1 cellular context compared by ENCODE assay signal in genomic region chr6:153108320-153108719, GRCh38.
TF ChIP-seq lines count a peak whose summit lies in the region.

No MANE protein-coding gene starts in this region.

TF ChIP-seq in GM23338, 12 proteins besides CTCF, POLR2A, EP300 and RAD21 (continued from another document):
- no peak for TF ChIP-seq ZNF462 (CRISPR knock-in tag; IDR thresholded peaks at IDR 0.05)
- no peak for TF ChIP-seq POLR2AphosphoS5 (IDR thresholded peaks at IDR 0.05; ENCODE audit: low read depth)
- no peak for TF ChIP-seq ZNF331 (CRISPR knock-in tag; IDR thresholded peaks at IDR 0.05; ENCODE audit: low read depth)
- TF ChIP-seq NANOG (IDR thresholded peaks at IDR 0.05; ENCODE audit: borderline replicate concordance) = no peak
- no peak for TF ChIP-seq JUNB (IDR thresholded peaks at IDR 0.05; ENCODE audit: unreplicated experiment)
- no peak for TF ChIP-seq EZH2 (IDR thresholded peaks at IDR 0.05; ENCODE audit: low read depth, unreplicated experiment)
- TF ChIP-seq EZH2phosphoT487 (IDR thresholded peaks at IDR 0.05; ENCODE audit: unreplicated experiment) = no peak
